ENCODE assay signal across 8 cellular contexts in genomic region chr13:95301135-95301946, GRCh38. TPM values are rescaled to one million over a fixed set of nuclear protein-coding genes. Genes with fewer than 3 reads are reported as not detected.
DNase-seq lines count a peak whose midpoint lies in the region; ATAC-seq lines count a peak whose summit lies in the region.

Gene ABCC4 (minus strand): TSS chr13:95301451. CDS start chr13:95301314, 137 bp downstream.

- DNase-seq in A172 (ENCODE audit: low spot score) (peak; percentile 76), NCI-H2227 (lab: John Stamatoyannopoulos, UW; ENCODE audit: unreplicated experiment) (peak; percentile 85), cerebellar cortex (ENCODE audit: low spot score) (peak; percentile 49)
- DNase-seq in activated CD4-positive, CD25-positive, alpha-beta regulatory T cell (lab: John Stamatoyannopoulos, UW): peak; percentile 22 to 49 (median 24)
- DNase-seq in stimulated activated CD4-positive, alpha-beta T cell treated with anti-CD3 and anti-CD28 coated beads, Interleukin-2, amount 100 ng/mL, for 24 hours: peak; percentile 64 to 72

- no peaks in the 10 kb centered on the region for H3K27me3 ChIP-seq in layer of hippocampus (ENCODE audit: control insufficient read depth, insufficient read depth, low read length)

- peak within 1 kb of the TSS; percentile 30 for H3K27ac ChIP-seq in layer of hippocampus (ENCODE audit: low read depth, low read length)

- ATAC-seq in GM18519 (IDR thresholded peaks at IDR 0.05; ENCODE audit: low FRiP score, unreplicated experiment): peak; percentile 83
- ATAC-seq in HG02981 (IDR thresholded peaks at IDR 0.05; ENCODE audit: unreplicated experiment): peak; percentile 78

RNA-seq across cellular contexts. Expression of gene ABCC4, which starts in this region (rescaled TPM):
- 45.7 and 51.6 TPM in 2 replicates for total RNA-seq in A172 (2014; rRNA removed; shearing (Covaris generic))

Comparison
In these comparisons a context has a peak if more than half of its experiments do, and no peak if none do; other contexts are left out.
1. Peak in every context shown above with its lines: DNase-seq, ATAC-seq and H3K27ac ChIP-seq.
2. DNase-seq: peak in every context shown above with its lines; median percentile 85 in NCI-H2227; 76 in A172; 68 in stimulated activated CD4-positive, alpha-beta T cell treated with anti-CD3 and anti-CD28 coated beads, Interleukin-2, amount 100 ng/mL, for 24 hours; 49 in cerebellar cortex; 24 in activated CD4-positive, CD25-positive, alpha-beta regulatory T cell.